Comparison of ENCODE assay signal across 12 cellular contexts in the genomic region with DNA sequence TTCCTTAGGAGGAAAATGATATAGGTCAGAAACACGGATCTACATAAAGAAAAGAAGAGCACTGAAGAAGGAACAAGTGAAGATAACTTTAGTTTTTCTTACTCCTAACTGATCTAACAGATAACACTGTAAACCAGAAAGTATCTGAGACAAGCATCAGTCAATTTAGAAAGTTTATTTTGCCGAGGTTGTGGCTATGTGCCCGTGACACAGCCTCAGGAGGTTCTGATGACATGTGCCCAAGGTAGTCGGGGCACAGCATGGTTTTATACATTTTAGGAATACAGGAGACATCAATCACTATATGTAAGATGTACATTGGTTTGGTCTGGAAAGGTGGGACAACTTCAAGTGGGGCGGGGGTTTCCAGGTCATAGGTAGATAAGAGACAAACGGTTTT. TPM values are rescaled to one million over a fixed set of nuclear protein-coding genes. Genes with fewer than 3 reads are reported as not detected.
"Had no signal": no experiment of that assay in that cellular context is flagged by ENCODE, and none has a peak within 500 bp of the region (broad histone marks: within the 10 kb centered on the region; RNA-seq: fewer than 3 reads in every experiment).

No MANE protein-coding gene starts in this region.

- H3K9ac ChIP-seq: GM23248 had no signal

- FAIRE-seq: H1, H54 had no signal

- ATAC-seq: GM23338, HCT116 had no signal

- H3K9me3 ChIP-seq: HAP-1 had no signal

- DNase-seq: GM23248, GOT3, H7, H9, HCEC 1CT, HFFc6 had no signal

- H3K4me3 ChIP-seq: GM23248, GM23338, HAP-1 had no signal

- H3K9me3 Mint-ChIP-seq: HFFc6 had no signal

- H3K4me1 Mint-ChIP-seq: GM23338, H9 had no signal

- H3K27ac ChIP-seq: GM23248 had no signal

- H3K4me3 Mint-ChIP-seq: GM23338, H9, HFFc6 had no signal

- H2AFZ ChIP-seq: GM23248, GM23338 had no signal

- H3K27ac Mint-ChIP-seq: GM23338, H9, HFFc6 had no signal

- H3K4me1 ChIP-seq: HAP-1 had no signal

- H3K36me3 ChIP-seq: HAP-1 had no signal

- H3K4me2 ChIP-seq: GM23338 had no signal

RNA-seq across cellular contexts. Expression of a gene that starts 23.1 kb away (rescaled TPM):
- total RNA-seq: GM23248, GM23338, H4, H9 had no signal
